Comparison of ENCODE assay signal across 1 cellular context in the genomic region with DNA sequence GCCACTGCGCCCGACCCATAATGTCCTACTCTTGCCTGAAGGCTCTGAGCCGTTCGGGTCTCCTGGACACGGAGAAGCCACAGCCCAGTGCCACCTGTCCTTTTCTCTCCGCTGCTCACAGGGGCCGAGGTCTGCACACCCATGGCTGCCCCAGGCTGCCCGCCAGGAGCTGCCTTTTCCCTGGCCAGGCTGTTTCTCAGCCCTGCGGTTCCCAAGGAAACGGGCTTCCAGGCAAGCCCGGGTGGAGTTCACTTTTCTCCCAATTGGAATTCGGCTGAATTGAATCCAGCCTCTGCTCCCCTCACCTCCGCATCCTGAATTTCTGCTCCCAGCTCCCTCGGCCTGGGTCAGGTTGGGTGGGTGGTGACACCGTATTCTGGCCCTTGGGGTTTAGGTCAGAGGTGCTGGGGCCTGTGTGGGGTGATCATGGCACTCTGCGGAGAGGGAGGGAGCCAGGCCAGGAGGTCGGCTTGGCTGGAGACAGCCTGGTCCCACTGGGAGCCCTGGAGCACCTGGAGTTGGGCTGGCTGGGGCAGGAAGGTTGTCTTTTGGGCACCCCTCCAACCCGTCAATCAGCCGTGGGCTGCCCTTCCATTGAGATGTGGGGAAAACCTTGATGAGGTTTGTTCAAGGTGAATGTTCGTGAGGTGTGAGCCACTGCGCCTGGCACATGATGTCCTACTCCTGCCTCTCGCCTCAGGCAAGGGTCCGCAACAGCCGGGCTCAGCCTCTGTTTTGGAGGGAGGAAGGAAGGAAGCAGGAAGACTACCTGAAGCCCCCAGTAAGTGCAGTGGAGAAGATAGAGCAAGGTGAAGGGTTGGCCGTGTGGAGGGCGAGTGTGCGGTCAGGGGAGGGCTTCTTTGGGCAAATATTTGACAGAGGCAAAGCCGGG.
TF ChIP-seq lines count a peak whose summit lies in the region.

No MANE protein-coding gene starts in this region.

TF ChIP-seq in WTC11, 78 proteins besides CTCF, POLR2A, EP300 and RAD21:
- TF ChIP-seq, protein P1, sequence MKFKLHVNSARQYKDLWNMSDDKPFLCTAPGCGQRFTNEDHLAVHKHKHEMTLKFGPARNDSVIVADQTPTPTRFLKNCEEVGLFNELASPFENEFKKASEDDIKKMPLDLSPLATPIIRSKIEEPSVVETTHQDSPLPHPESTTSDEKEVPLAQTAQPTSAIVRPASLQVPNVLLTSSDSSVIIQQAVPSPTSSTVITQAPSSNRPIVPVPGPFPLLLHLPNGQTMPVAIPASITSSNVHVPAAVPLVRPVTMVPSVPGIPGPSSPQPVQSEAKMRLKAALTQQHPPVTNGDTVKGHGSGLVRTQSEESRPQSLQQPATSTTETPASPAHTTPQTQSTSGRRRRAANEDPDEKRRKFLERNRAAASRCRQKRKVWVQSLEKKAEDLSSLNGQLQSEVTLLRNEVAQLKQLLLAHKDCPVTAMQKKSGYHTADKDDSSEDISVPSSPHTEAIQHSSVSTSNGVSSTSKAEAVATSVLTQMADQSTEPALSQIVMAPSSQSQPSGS (CRISPR knock-in tag; IDR thresholded peaks at IDR 0.05; ENCODE audit: borderline replicate concordance, low read depth) = no peak
- TF ChIP-seq, protein P2, sequence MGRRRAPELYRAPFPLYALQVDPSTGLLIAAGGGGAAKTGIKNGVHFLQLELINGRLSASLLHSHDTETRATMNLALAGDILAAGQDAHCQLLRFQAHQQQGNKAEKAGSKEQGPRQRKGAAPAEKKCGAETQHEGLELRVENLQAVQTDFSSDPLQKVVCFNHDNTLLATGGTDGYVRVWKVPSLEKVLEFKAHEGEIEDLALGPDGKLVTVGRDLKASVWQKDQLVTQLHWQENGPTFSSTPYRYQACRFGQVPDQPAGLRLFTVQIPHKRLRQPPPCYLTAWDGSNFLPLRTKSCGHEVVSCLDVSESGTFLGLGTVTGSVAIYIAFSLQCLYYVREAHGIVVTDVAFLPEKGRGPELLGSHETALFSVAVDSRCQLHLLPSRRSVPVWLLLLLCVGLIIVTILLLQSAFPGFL (CRISPR knock-in tag; IDR thresholded peaks at IDR 0.05; ENCODE audit: borderline replicate concordance) = no peak
- TF ChIP-seq, protein P3, sequence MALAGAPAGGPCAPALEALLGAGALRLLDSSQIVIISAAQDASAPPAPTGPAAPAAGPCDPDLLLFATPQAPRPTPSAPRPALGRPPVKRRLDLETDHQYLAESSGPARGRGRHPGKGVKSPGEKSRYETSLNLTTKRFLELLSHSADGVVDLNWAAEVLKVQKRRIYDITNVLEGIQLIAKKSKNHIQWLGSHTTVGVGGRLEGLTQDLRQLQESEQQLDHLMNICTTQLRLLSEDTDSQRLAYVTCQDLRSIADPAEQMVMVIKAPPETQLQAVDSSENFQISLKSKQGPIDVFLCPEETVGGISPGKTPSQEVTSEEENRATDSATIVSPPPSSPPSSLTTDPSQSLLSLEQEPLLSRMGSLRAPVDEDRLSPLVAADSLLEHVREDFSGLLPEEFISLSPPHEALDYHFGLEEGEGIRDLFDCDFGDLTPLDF (CRISPR knock-in tag; IDR thresholded peaks at IDR 0.05) = no peak
- TF ChIP-seq OVOL2 (CRISPR knock-in tag; IDR thresholded peaks at IDR 0.05; ENCODE audit: borderline replicate concordance) = no peak
- TF ChIP-seq ETV6 (CRISPR knock-in tag; IDR thresholded peaks at IDR 0.05) = no peak
- TF ChIP-seq TEAD4 (CRISPR knock-in tag; IDR thresholded peaks at IDR 0.05) = no peak
- TF ChIP-seq, protein P4, sequence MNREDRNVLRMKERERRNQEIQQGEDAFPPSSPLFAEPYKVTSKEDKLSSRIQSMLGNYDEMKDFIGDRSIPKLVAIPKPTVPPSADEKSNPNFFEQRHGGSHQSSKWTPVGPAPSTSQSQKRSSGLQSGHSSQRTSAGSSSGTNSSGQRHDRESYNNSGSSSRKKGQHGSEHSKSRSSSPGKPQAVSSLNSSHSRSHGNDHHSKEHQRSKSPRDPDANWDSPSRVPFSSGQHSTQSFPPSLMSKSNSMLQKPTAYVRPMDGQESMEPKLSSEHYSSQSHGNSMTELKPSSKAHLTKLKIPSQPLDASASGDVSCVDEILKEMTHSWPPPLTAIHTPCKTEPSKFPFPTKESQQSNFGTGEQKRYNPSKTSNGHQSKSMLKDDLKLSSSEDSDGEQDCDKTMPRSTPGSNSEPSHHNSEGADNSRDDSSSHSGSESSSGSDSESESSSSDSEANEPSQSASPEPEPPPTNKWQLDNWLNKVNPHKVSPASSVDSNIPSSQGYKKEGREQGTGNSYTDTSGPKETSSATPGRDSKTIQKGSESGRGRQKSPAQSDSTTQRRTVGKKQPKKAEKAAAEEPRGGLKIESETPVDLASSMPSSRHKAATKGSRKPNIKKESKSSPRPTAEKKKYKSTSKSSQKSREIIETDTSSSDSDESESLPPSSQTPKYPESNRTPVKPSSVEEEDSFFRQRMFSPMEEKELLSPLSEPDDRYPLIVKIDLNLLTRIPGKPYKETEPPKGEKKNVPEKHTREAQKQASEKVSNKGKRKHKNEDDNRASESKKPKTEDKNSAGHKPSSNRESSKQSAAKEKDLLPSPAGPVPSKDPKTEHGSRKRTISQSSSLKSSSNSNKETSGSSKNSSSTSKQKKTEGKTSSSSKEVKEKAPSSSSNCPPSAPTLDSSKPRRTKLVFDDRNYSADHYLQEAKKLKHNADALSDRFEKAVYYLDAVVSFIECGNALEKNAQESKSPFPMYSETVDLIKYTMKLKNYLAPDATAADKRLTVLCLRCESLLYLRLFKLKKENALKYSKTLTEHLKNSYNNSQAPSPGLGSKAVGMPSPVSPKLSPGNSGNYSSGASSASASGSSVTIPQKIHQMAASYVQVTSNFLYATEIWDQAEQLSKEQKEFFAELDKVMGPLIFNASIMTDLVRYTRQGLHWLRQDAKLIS (CRISPR knock-in tag; IDR thresholded peaks at IDR 0.05; ENCODE audit: borderline replicate concordance) = no peak
- TF ChIP-seq, protein P5, sequence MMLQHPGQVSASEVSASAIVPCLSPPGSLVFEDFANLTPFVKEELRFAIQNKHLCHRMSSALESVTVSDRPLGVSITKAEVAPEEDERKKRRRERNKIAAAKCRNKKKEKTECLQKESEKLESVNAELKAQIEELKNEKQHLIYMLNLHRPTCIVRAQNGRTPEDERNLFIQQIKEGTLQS (CRISPR knock-in tag; conservative IDR thresholded peaks at IDR 0.05) = no peak
- TF ChIP-seq ATF1 (CRISPR knock-in tag; IDR thresholded peaks at IDR 0.05) = no peak
- no peak for TF ChIP-seq ZNF138 (CRISPR knock-in tag; conservative IDR thresholded peaks at IDR 0.05)
- no peak for TF ChIP-seq ZNF263 (CRISPR knock-in tag; IDR thresholded peaks at IDR 0.05; ENCODE audit: low read depth)
- TF ChIP-seq SMAD4 (CRISPR knock-in tag; IDR thresholded peaks at IDR 0.05) = no peak
- no peak for TF ChIP-seq JUN (CRISPR knock-in tag; IDR thresholded peaks at IDR 0.05)
- no peak for TF ChIP-seq TEAD1 (CRISPR knock-in tag; IDR thresholded peaks at IDR 0.05)
- TF ChIP-seq, protein P6, sequence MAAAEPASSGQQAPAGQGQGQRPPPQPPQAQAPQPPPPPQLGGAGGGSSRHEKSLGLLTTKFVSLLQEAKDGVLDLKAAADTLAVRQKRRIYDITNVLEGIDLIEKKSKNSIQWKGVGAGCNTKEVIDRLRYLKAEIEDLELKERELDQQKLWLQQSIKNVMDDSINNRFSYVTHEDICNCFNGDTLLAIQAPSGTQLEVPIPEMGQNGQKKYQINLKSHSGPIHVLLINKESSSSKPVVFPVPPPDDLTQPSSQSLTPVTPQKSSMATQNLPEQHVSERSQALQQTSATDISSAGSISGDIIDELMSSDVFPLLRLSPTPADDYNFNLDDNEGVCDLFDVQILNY (CRISPR knock-in tag; IDR thresholded peaks at IDR 0.05) = no peak
